ENCODE assay signal across 1 cellular context in the genomic region with DNA sequence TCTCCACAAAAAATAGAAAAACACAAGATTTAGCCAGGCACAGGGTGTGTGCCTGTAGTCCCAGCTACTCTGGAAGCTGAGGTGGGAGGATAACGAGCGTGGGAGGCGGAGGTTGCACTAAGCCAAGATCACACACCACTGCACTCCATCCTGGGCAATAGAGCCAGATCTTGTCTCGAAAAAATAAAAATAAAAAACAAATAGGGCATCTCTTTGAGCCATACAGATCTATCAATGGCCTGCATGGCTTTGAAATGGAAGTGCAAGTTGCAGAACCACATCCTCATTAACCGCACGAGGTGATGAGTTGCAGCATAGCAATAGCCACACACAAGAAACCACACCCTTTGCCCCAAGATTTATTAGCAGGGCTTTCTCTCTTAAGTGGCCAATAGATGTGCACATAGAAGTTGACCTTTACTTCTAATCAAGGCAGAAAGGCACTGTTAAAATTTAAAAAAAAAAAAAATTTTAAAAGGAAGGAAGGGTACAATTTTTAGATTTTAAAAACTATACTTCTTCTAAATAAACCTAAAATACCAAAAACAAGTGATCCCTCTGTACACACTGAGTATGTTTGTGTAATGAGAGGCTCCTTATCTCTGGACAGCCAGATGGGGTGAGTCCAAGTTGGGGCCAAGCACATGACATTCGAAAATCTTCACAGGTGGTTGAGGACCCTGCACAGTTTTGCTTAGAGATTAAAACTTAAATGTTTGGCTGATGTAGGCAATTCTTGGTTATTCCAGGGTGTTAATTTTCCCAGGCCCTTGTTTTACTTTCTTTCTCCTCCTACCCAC.
TF ChIP-seq lines count a peak whose summit lies in the region.

No MANE protein-coding gene starts in this region.

TF ChIP-seq in GM12878, 131 proteins besides CTCF, POLR2A, EP300 and RAD21 (continued from another document):
- TF ChIP-seq IRF3 (IDR thresholded peaks at IDR 0.05) = no peak
- TF ChIP-seq RUNX3 (IDR thresholded peaks at IDR 0.05; ENCODE audit: low read length) = peak; percentile 76
- TF ChIP-seq MEF2A (IDR thresholded peaks at IDR 0.05; ENCODE audit: insufficient read depth, low read depth, low read length) = no peak
- TF ChIP-seq TARDBP (IDR thresholded peaks at IDR 0.05; ENCODE audit: borderline replicate concordance) = no peak
- TF ChIP-seq BHLHE40 (IDR thresholded peaks at IDR 0.05; ENCODE audit: borderline replicate concordance in 1 of 2, low read depth in 2 of 2, low read length in 1 of 2) = peak in 1 of 2 experiments; percentile 20; a peak in 1 of 4 replicates
- TF ChIP-seq TBL1XR1 (IDR thresholded peaks at IDR 0.05; ENCODE audit: low read depth, low read length) = no peak
